Comparison of ENCODE assay signal across 1 cellular context in genomic region chr1:219928791-219929118, GRCh38.
TF ChIP-seq lines count a peak whose summit lies in the region.

No MANE protein-coding gene starts in this region.

TF ChIP-seq in SK-N-SH, 30 proteins besides CTCF, POLR2A, EP300 and RAD21 (continued from another document):
- TF ChIP-seq, protein P1, sequence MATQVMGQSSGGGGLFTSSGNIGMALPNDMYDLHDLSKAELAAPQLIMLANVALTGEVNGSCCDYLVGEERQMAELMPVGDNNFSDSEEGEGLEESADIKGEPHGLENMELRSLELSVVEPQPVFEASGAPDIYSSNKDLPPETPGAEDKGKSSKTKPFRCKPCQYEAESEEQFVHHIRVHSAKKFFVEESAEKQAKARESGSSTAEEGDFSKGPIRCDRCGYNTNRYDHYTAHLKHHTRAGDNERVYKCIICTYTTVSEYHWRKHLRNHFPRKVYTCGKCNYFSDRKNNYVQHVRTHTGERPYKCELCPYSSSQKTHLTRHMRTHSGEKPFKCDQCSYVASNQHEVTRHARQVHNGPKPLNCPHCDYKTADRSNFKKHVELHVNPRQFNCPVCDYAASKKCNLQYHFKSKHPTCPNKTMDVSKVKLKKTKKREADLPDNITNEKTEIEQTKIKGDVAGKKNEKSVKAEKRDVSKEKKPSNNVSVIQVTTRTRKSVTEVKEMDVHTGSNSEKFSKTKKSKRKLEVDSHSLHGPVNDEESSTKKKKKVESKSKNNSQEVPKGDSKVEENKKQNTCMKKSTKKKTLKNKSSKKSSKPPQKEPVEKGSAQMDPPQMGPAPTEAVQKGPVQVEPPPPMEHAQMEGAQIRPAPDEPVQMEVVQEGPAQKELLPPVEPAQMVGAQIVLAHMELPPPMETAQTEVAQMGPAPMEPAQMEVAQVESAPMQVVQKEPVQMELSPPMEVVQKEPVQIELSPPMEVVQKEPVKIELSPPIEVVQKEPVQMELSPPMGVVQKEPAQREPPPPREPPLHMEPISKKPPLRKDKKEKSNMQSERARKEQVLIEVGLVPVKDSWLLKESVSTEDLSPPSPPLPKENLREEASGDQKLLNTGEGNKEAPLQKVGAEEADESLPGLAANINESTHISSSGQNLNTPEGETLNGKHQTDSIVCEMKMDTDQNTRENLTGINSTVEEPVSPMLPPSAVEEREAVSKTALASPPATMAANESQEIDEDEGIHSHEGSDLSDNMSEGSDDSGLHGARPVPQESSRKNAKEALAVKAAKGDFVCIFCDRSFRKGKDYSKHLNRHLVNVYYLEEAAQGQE (IDR thresholded peaks at IDR 0.05; ENCODE audit: low read depth, low read length), result no peak
- no peak for TF ChIP-seq NFIC (IDR thresholded peaks at IDR 0.05; ENCODE audit: borderline replicate concordance)
- TF ChIP-seq ZBTB33 (IDR thresholded peaks at IDR 0.05; ENCODE audit: borderline replicate concordance, low read depth), result no peak
- TF ChIP-seq CHD2 (IDR thresholded peaks at IDR 0.05; ENCODE audit: low read length, partially characterized antibody), result no peak
- TF ChIP-seq ELF1 (IDR thresholded peaks at IDR 0.05), result no peak
